Comparison of ENCODE assay signal across 16 cellular contexts in genomic region chrX:49120104-49120503, GRCh38. TPM values are rescaled to one million over a fixed set of nuclear protein-coding genes. Genes with fewer than 3 reads are reported as not detected.
DNase-seq lines count a peak whose midpoint lies in the region; ATAC-seq and TF ChIP-seq lines count a peak whose summit lies in the region.
"Had no signal": no experiment of that assay in that cellular context is flagged by ENCODE, and none has a peak within 500 bp of the region (broad histone marks: within the 10 kb centered on the region; RNA-seq: fewer than 3 reads in every experiment).

No MANE protein-coding gene starts in this region.

- no peak for ATAC-seq in RWPE2 (ENCODE audit: low read depth)
- ATAC-seq: PC-3 had no signal

- peaks cover 23% of the 10 kb centered on the region for H3K4me1 Mint-ChIP-seq in T-helper 2 cell treated with Interferon-gamma antibody and Interleukin-4, amounts not matched to agents 5 μg/mL and 100 μg/mL, for 36 hours (ENCODE audit: low read depth)

- peaks cover 47% of the 10 kb centered on the region for H3K36me3 Mint-ChIP-seq in T-helper 2 cell treated with Interferon-gamma antibody and Interleukin-4, amounts not matched to agents 5 μg/mL and 100 μg/mL, for 36 hours (ENCODE audit: low read depth)

- no peaks in the 10 kb centered on the region for H3K27me3 Mint-ChIP-seq in T-helper 2 cell treated with Interferon-gamma antibody and Interleukin-4, amounts not matched to agents 5 μg/mL and 100 μg/mL, for 36 hours (ENCODE audit: low read depth)

- no peak for DNase-seq in T-helper 2 cell treated with Interferon-gamma antibody and Interleukin-4, amounts not matched to agents 5 μg/mL and 100 μg/mL, for 36 hours (ENCODE audit: low spot score)
- DNase-seq in T-helper 2 cell (no peak), GM06990 (ENCODE audit: extremely low read depth, insufficient read length) (no peak), RWPE2 (ENCODE audit: low spot score) (no peak), epithelial cell of proximal tubule (ENCODE audit: low read depth) (no peak), AG08395 (ENCODE audit: low spot score) (no peak), NCI-H82 (lab: John Stamatoyannopoulos, UW) (no peak), activated gamma-delta T cell treated with Interleukin-2 at 50 U/mL for 16 hours (no peak)
- DNase-seq: effector CD4-positive, alpha-beta T cell; HCEC 1CT; midbrain; NCI-H187 treated with DMSO at 0.1 percent for 48 hours; NCI-H524; PC-3 had no signal

- H3K9me3 Mint-ChIP-seq in T-helper 2 cell treated with Interferon-gamma antibody and Interleukin-4, amounts not matched to agents 5 μg/mL and 100 μg/mL, for 36 hours, result no peaks in the 10 kb centered on the region

- TF ChIP-seq CTCF in GM06990 (IDR thresholded peaks at IDR 0.05; ENCODE audit: insufficient read depth, low read length, poor library complexity, severe bottlenecking) (peak; percentile 1), RWPE2 (IDR thresholded peaks at IDR 0.05; ENCODE audit: poor library complexity, severe bottlenecking) (peak; percentile 6), epithelial cell of proximal tubule (conservative IDR thresholded peaks at IDR 0.05; ENCODE audit: low read depth, low read length) (peak; percentile 21)

- H3K4me1 ChIP-seq in RWPE2 (ENCODE audit: insufficient read depth, poor library complexity, severe bottlenecking), result no peaks in the 10 kb centered on the region

- H3K9me3 ChIP-seq in RWPE2 (ENCODE audit: severe bottlenecking), result no peaks in the 10 kb centered on the region

- H3K36me3 ChIP-seq in GM06990 (ENCODE audit: control insufficient read depth, insufficient read depth, low read length), result peaks cover 7% of the 10 kb centered on the region
- peaks cover 11% of the 10 kb centered on the region for H3K36me3 ChIP-seq in RWPE2 (ENCODE audit: low read depth)

- H3K4me3 ChIP-seq in GM06990 (replicated peaks; ENCODE audit: low read depth, low read length) (no peak overlapping the region), RWPE2 (ENCODE audit: severe bottlenecking) (no peak overlapping the region), epithelial cell of proximal tubule (ENCODE audit: low read depth, low read length) (no peak overlapping the region)
- H3K4me3 ChIP-seq: hepatocyte had no signal

- peak overlapping the region; percentile 71 for H3K27ac Mint-ChIP-seq in T-helper 2 cell treated with Interferon-gamma antibody and Interleukin-4, amounts not matched to agents 5 μg/mL and 100 μg/mL, for 36 hours

- H3K4me3 Mint-ChIP-seq in T-helper 2 cell treated with Interferon-gamma antibody and Interleukin-4, amounts not matched to agents 5 μg/mL and 100 μg/mL, for 36 hours, result peak overlapping the region; percentile 36

- H3K27me3 ChIP-seq in GM06990 (replicated peaks; ENCODE audit: control insufficient read depth, insufficient read depth, low read length) (no peaks in the 10 kb centered on the region), RWPE2 (ENCODE audit: insufficient read depth, poor library complexity, severe bottlenecking) (no peaks in the 10 kb centered on the region)
- H3K27me3 ChIP-seq: hepatocyte had no signal

- no peak overlapping the region for H3K27ac ChIP-seq in RWPE2 (ENCODE audit: poor library complexity, severe bottlenecking)
- H3K27ac ChIP-seq: hepatocyte had no signal

RNA-seq across cellular contexts. Expression of gene GPKOW, which starts 3.4 kb away (rescaled TPM):
- total RNA-seq in epithelial cell of proximal tubule, result 28.9 and 31.9 TPM in 2 replicates

RNA-seq across cellular contexts. Expression of gene WDR45, which starts 40.4 kb away (rescaled TPM):
- 32.5 and 43.7 TPM in 2 replicates for total RNA-seq in epithelial cell of proximal tubule

RNA-seq across cellular contexts. Expression of gene MAGIX, which starts 42.5 kb away (rescaled TPM):
- 8.3 and 9.6 TPM in 2 replicates for total RNA-seq in epithelial cell of proximal tubule
- total RNA-seq: HT1080 had no signal

RNA-seq across cellular contexts. Expression of gene PRAF2, which starts 46.3 kb away (rescaled TPM):
- 13.5 and 16.7 TPM in 2 replicates for total RNA-seq in epithelial cell of proximal tubule

RNA-seq across cellular contexts. Expression of gene PLP2, which starts 51.6 kb away (rescaled TPM):
- 115 and 132 TPM in 2 replicates for total RNA-seq in epithelial cell of proximal tubule
